Comparison of ENCODE assay signal across 13 cellular contexts in the genomic region with DNA sequence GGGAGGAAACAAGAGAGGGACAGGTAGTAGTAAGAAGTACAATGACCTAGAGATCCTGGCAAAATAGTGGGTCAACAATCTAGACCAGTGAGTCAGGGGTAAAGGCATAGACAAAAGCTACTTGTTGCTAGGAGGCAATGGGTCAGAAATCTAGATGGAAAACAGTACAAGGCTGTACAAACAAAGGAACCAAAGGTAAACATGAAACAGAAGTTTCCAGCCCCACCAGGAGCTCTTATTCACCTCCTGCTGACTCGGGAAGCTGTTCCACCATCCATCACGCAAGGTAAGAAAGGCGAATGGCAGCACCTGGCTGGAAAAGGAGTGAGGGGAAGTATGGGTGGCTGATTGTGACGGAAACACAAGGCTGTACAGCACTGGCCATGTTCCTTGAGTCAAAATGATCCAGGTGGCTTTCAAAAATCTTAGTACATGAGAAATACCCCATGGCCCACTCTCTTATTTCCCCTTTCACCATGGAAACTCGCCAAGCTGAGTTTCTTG.
DNase-seq lines count a peak whose midpoint lies in the region; ATAC-seq and TF ChIP-seq lines count a peak whose summit lies in the region.
"Had no signal": no experiment of that assay in that cellular context is flagged by ENCODE, and none has a peak within 500 bp of the region (broad histone marks: within the 10 kb centered on the region; RNA-seq: fewer than 3 reads in every experiment).

No MANE protein-coding gene starts in this region.

- POLR2A ChIA-PET in activated CD8-positive, alpha-beta T cell treated with anti-CD3 and anti-CD28 coated beads, Interleukin-2, amount 10 ng/mL, durations not matched to agents 7 days and 5 days (lab: Charles Lee): no interaction called here

- H3K27ac ChIP-seq in caudate nucleus (ENCODE audit: low read depth, low read length): no peak overlapping the region

- peaks cover 4% of the 10 kb centered on the region for H3K9me3 Mint-ChIP-seq in mesothelial cell of epicardium
- H3K9me3 Mint-ChIP-seq in activated naive CD8-positive, alpha-beta T cell treated with anti-CD3 and anti-CD28 coated beads for 36 hours: no peaks in the 10 kb centered on the region
- no peaks in the 10 kb centered on the region for H3K9me3 Mint-ChIP-seq in activated CD8-positive, alpha-beta T cell treated with anti-CD3 and anti-CD28 coated beads, Interleukin-2, amount 10 ng/mL, durations not matched to agents 7 days and 5 days (ENCODE audit: insufficient read depth)
- H3K9me3 Mint-ChIP-seq: activated CD4-positive, alpha-beta memory T cell treated with anti-CD3 and anti-CD28 coated beads for 36 hours; CD4-positive, alpha-beta memory T cell had no signal

- TF ChIP-seq CTCF in cardiac fibroblast (IDR thresholded peaks at IDR 0.05; ENCODE audit: low read depth, low read length): no peak
- no peak for TF ChIP-seq CTCF in mesothelial cell of epicardium (IDR thresholded peaks at IDR 0.05; ENCODE audit: unreplicated experiment)

- no peak for ATAC-seq in activated CD8-positive, alpha-beta T cell treated with anti-CD3 and anti-CD28 coated beads, Interleukin-2, amount 10 ng/mL, durations not matched to agents 7 days and 5 days
- ATAC-seq: stimulated activated memory B cell treated with anti-CD40 and anti-IgM and Interleukin-4, amounts not matched to agents 10 μg/mL and 1 μg/mL and 100 μg/mL, for 72 hours had no signal

- CTCF ChIA-PET in activated CD8-positive, alpha-beta T cell treated with anti-CD3 and anti-CD28 coated beads, Interleukin-2, amount 10 ng/mL, durations not matched to agents 7 days and 5 days (lab: Charles Lee): no interaction called here

- peak overlapping the region; percentile 69 for H3K27ac Mint-ChIP-seq in mesothelial cell of epicardium
- no peak overlapping the region for H3K27ac Mint-ChIP-seq in activated naive CD8-positive, alpha-beta T cell treated with anti-CD3 and anti-CD28 coated beads for 36 hours
- no peak overlapping the region for H3K27ac Mint-ChIP-seq in activated CD8-positive, alpha-beta T cell treated with anti-CD3 and anti-CD28 coated beads, Interleukin-2, amount 10 ng/mL, durations not matched to agents 7 days and 5 days
- H3K27ac Mint-ChIP-seq: activated CD4-positive, alpha-beta memory T cell treated with anti-CD3 and anti-CD28 coated beads for 36 hours; stimulated activated memory B cell treated with anti-CD40 and anti-IgM and Interleukin-4, amounts not matched to agents 10 μg/mL and 1 μg/mL and 100 μg/mL, for 72 hours had no signal

- H3K4me1 Mint-ChIP-seq in mesothelial cell of epicardium: peaks cover 24% of the 10 kb centered on the region
- no peaks in the 10 kb centered on the region for H3K4me1 Mint-ChIP-seq in activated naive CD8-positive, alpha-beta T cell treated with anti-CD3 and anti-CD28 coated beads for 36 hours
- no peaks in the 10 kb centered on the region for H3K4me1 Mint-ChIP-seq in activated CD8-positive, alpha-beta T cell treated with anti-CD3 and anti-CD28 coated beads, Interleukin-2, amount 10 ng/mL, durations not matched to agents 7 days and 5 days (ENCODE audit: low read depth)
- H3K4me1 Mint-ChIP-seq: stimulated activated memory B cell treated with anti-CD40 and anti-IgM and Interleukin-4, amounts not matched to agents 10 μg/mL and 1 μg/mL and 100 μg/mL, for 72 hours had no signal

- no peak overlapping the region for H3K4me3 Mint-ChIP-seq in mesothelial cell of epicardium
- no peak overlapping the region for H3K4me3 Mint-ChIP-seq in activated naive CD8-positive, alpha-beta T cell treated with anti-CD3 and anti-CD28 coated beads for 36 hours
- no peak overlapping the region for H3K4me3 Mint-ChIP-seq in activated CD8-positive, alpha-beta T cell treated with anti-CD3 and anti-CD28 coated beads, Interleukin-2, amount 10 ng/mL, durations not matched to agents 7 days and 5 days
- H3K4me3 Mint-ChIP-seq: activated CD4-positive, alpha-beta memory T cell treated with anti-CD3 and anti-CD28 coated beads for 36 hours; CD4-positive, alpha-beta memory T cell; stimulated activated memory B cell treated with anti-CD40 and anti-IgM and Interleukin-4, amounts not matched to agents 10 μg/mL and 1 μg/mL and 100 μg/mL, for 72 hours had no signal

- peaks cover 3% of the 10 kb centered on the region for H3K36me3 Mint-ChIP-seq in mesothelial cell of epicardium
- no peaks in the 10 kb centered on the region for H3K36me3 Mint-ChIP-seq in activated naive CD8-positive, alpha-beta T cell treated with anti-CD3 and anti-CD28 coated beads for 36 hours
- H3K36me3 Mint-ChIP-seq in activated CD8-positive, alpha-beta T cell treated with anti-CD3 and anti-CD28 coated beads, Interleukin-2, amount 10 ng/mL, durations not matched to agents 7 days and 5 days (ENCODE audit: low read depth): no peaks in the 10 kb centered on the region
- H3K36me3 Mint-ChIP-seq: activated CD4-positive, alpha-beta memory T cell treated with anti-CD3 and anti-CD28 coated beads for 36 hours; CD4-positive, alpha-beta memory T cell; stimulated activated memory B cell treated with anti-CD40 and anti-IgM and Interleukin-4, amounts not matched to agents 10 μg/mL and 1 μg/mL and 100 μg/mL, for 72 hours had no signal

- peak; percentile 10 for DNase-seq in COR-L47 (lab: John Stamatoyannopoulos, UW)
- peak; percentile 20 for DNase-seq in NCI-H1417 treated with DMSO at 0.1 percent for 48 hours (lab: John Stamatoyannopoulos, UW)
- DNase-seq in cardiac fibroblast (ENCODE audit: low read depth in 2 of 2): peak; percentile 59 to 97
- DNase-seq in mesothelial cell of epicardium (ENCODE audit: low spot score in 2 of 2, unreplicated experiment in 2 of 2): no peak
- DNase-seq in activated naive CD8-positive, alpha-beta T cell treated with anti-CD3 and anti-CD28 coated beads for 36 hours: no peak
- DNase-seq in caudate nucleus (lab: John Stamatoyannopoulos, UW): no peak
- DNase-seq in activated CD8-positive, alpha-beta T cell treated with anti-CD3 and anti-CD28 coated beads, Interleukin-2, amount 10 ng/mL, durations not matched to agents 7 days and 5 days: no peak
- no peak for DNase-seq in midbrain (lab: John Stamatoyannopoulos, UW)
- DNase-seq: activated CD4-positive, alpha-beta memory T cell treated with anti-CD3 and anti-CD28 coated beads for 36 hours; CD4-positive, alpha-beta memory T cell; MG63; right cardiac atrium had no signal

- peak overlapping the region in 1 of 2 donors; percentile 29 for H3K4me3 ChIP-seq in cardiac fibroblast (replicated peaks in 1 of 2; ENCODE audit: low read depth in 2 of 2, low read length in 2 of 2)
- H3K4me3 ChIP-seq: MG63 had no signal

- H3K27me3 Mint-ChIP-seq in mesothelial cell of epicardium (ENCODE audit: low read depth): no peaks in the 10 kb centered on the region
- H3K27me3 Mint-ChIP-seq in activated naive CD8-positive, alpha-beta T cell treated with anti-CD3 and anti-CD28 coated beads for 36 hours: peaks cover 50% of the 10 kb centered on the region
- H3K27me3 Mint-ChIP-seq in activated CD8-positive, alpha-beta T cell treated with anti-CD3 and anti-CD28 coated beads, Interleukin-2, amount 10 ng/mL, durations not matched to agents 7 days and 5 days (ENCODE audit: low read depth): no peaks in the 10 kb centered on the region

Comparison
In these comparisons a context has a peak if more than half of its experiments do, and no peak if none do; other contexts are left out.
1. DNase-seq: peak in COR-L47 (single experiment), NCI-H1417 treated with DMSO at 0.1 percent for 48 hours (single experiment) and cardiac fibroblast (2 of 2); none in mesothelial cell of epicardium (0 of 2), activated naive CD8-positive, alpha-beta T cell treated with anti-CD3 and anti-CD28 coated beads for 36 hours (single experiment), caudate nucleus (0 of 61), activated CD8-positive, alpha-beta T cell treated with anti-CD3 and anti-CD28 coated beads, Interleukin-2, amount 10 ng/mL, durations not matched to agents 7 days and 5 days (single experiment) and midbrain (single experiment).